In genomic region chr16:87602821-87603683, GRCh38 we compare ENCODE assay signal across 10 cellular contexts. TPM values are rescaled to one million over a fixed set of nuclear protein-coding genes. Genes with fewer than 3 reads are reported as not detected.
DNase-seq lines count a peak whose midpoint lies in the region.
"Had no signal": no experiment of that assay in that cellular context is flagged by ENCODE, and none has a peak within 500 bp of the region (broad histone marks: within the 10 kb centered on the region; RNA-seq: fewer than 3 reads in every experiment).

No MANE protein-coding gene starts in this region.

- no peaks in the 10 kb centered on the region for H3K36me3 Mint-ChIP-seq in T-helper 1 cell treated with Interleukin-12 subunit alpha and Interleukin-12 subunit beta and Interleukin-4 antibody, amounts not matched to agents 30 μg/mL and 1 μg/mL, for 36 hours (ENCODE audit: low read depth)

- no peak overlapping the region for H3K27ac Mint-ChIP-seq in T-helper 1 cell treated with Interleukin-12 subunit alpha and Interleukin-12 subunit beta and Interleukin-4 antibody, amounts not matched to agents 30 μg/mL and 1 μg/mL, for 36 hours

- H3K4me1 ChIP-seq in endocrine pancreas (ENCODE audit: control insufficient read depth, insufficient read depth, low read length), result no peaks in the 10 kb centered on the region

- H3K27me3 ChIP-seq in MG63, result peaks cover 16% of the 10 kb centered on the region
- peaks cover 3% of the 10 kb centered on the region for H3K27me3 ChIP-seq in endocrine pancreas (ENCODE audit: control insufficient read depth, insufficient read depth, low read length)

- H3K27me3 Mint-ChIP-seq in T-helper 1 cell treated with Interleukin-12 subunit alpha and Interleukin-12 subunit beta and Interleukin-4 antibody, amounts not matched to agents 30 μg/mL and 1 μg/mL, for 36 hours (ENCODE audit: low read depth), result peaks cover 60% of the 10 kb centered on the region

- no peaks in the 10 kb centered on the region for H3K9me3 Mint-ChIP-seq in T-helper 1 cell treated with Interleukin-12 subunit alpha and Interleukin-12 subunit beta and Interleukin-4 antibody, amounts not matched to agents 30 μg/mL and 1 μg/mL, for 36 hours

- H3K4me3 ChIP-seq in MG63 (peak overlapping the region; percentile 36; the same call in 1 of the 2 replicates), endocrine pancreas (ENCODE audit: control insufficient read depth, insufficient read depth, low read length) (no peak overlapping the region)

- H3K9ac ChIP-seq in endocrine pancreas (ENCODE audit: control insufficient read depth, insufficient read depth, low read length), result peak overlapping the region; percentile 19

- H3K4me3 Mint-ChIP-seq in T-helper 1 cell treated with Interleukin-12 subunit alpha and Interleukin-12 subunit beta and Interleukin-4 antibody, amounts not matched to agents 30 μg/mL and 1 μg/mL, for 36 hours, result peak overlapping the region; percentile 28

- H3K36me3 ChIP-seq in MG63 (no peaks in the 10 kb centered on the region), endocrine pancreas (ENCODE audit: control insufficient read depth, insufficient read depth, low read length) (no peaks in the 10 kb centered on the region)
- H3K36me3 ChIP-seq: neutrophil had no signal

- DNase-seq in T-helper 1 cell (no peak), MG63 (peak; percentile 18), retina (peak; percentile 79), NCI-H1694 (lab: John Stamatoyannopoulos, UW) (no peak), dermis blood vessel endothelial cell (no peak), activated gamma-delta T cell treated with Interleukin-2 at 50 U/mL for 16 hours (no peak)

- no peaks in the 10 kb centered on the region for H3K9me3 ChIP-seq in MG63
- H3K9me3 ChIP-seq in endocrine pancreas (ENCODE audit: control insufficient read depth, low read length), result no peaks in the 10 kb centered on the region
- H3K9me3 ChIP-seq: neutrophil had no signal

- peaks cover 3% of the 10 kb centered on the region for H3K4me1 Mint-ChIP-seq in T-helper 1 cell treated with Interleukin-12 subunit alpha and Interleukin-12 subunit beta and Interleukin-4 antibody, amounts not matched to agents 30 μg/mL and 1 μg/mL, for 36 hours (ENCODE audit: low read depth)

RNA-seq across cellular contexts. Expression of gene JPH3, which starts 0.7 kb away (rescaled TPM):
- total RNA-seq in MG63 (2014; rRNA removed; shearing (Covaris generic); ENCODE audit: low replicate concordance), result 1.3 and 1.7 TPM in 2 replicates
- total RNA-seq in dermis blood vessel endothelial cell, result 0.34 and 0.51 TPM in 2 replicates
- total RNA-seq: activated CD8-positive, alpha-beta memory T cell treated with anti-CD3 and anti-CD28 coated beads for 36 hours had no signal

Comparison
In these comparisons a context has a peak if more than half of its experiments do, and no peak if none do; other contexts are left out.
1. DNase-seq: peak in MG63 (single experiment) and retina (single experiment); none in T-helper 1 cell (0 of 5), NCI-H1694 (single experiment), dermis blood vessel endothelial cell (single experiment) and activated gamma-delta T cell treated with Interleukin-2 at 50 U/mL for 16 hours (single experiment).